Comparison of ENCODE assay signal across 8 cellular contexts in genomic region chrX:16882702-16883486, GRCh38. TPM values are rescaled to one million over a fixed set of nuclear protein-coding genes. Genes with fewer than 3 reads are reported as not detected.
A peak's percentile ranks its signal among the peaks of the same experiment; 100 is the strongest.
DNase-seq lines count a peak whose midpoint lies in the region; ATAC-seq and TF ChIP-seq lines count a peak whose summit lies in the region.

No MANE protein-coding gene starts in this region.

- H3K9me3 Mint-ChIP-seq in CD4-positive, alpha-beta memory T cell: no peaks in the 10 kb centered on the region
- H3K9me3 Mint-ChIP-seq in IgD-negative memory B cell: peaks cover 0 to 3% (median 0%) of the 10 kb centered on the region in 3 donors
- H3K9me3 Mint-ChIP-seq in activated T-cell treated with anti-CD3 and anti-CD28 coated beads, Interleukin-2, amount 50 U/mL, for 24 hours: no peaks in the 10 kb centered on the region
- no peaks in the 10 kb centered on the region for H3K9me3 Mint-ChIP-seq in stimulated activated effector memory CD8-positive, alpha-beta T cell treated with anti-CD3 and anti-CD28 coated beads, Interleukin-12 subunit alpha, Interleukin-12 subunit beta, amount 100 ng/mL, for 72 hours

- H3K27ac Mint-ChIP-seq in CD4-positive, alpha-beta memory T cell: peak overlapping the region; percentile 22 to 78 (median 53)
- peak overlapping the region; percentile 69 to 84 (median 83) for H3K27ac Mint-ChIP-seq in IgD-negative memory B cell
- peak overlapping the region; percentile 80 for H3K27ac Mint-ChIP-seq in activated T-cell treated with anti-CD3 and anti-CD28 coated beads, Interleukin-2, amount 50 U/mL, for 24 hours
- H3K27ac Mint-ChIP-seq in stimulated activated effector memory CD8-positive, alpha-beta T cell treated with anti-CD3 and anti-CD28 coated beads, Interleukin-12 subunit alpha, Interleukin-12 subunit beta, amount 100 ng/mL, for 72 hours: no peak overlapping the region

- peak overlapping the region; percentile 43 to 53 for H3K9ac ChIP-seq in mucosa of rectum (ENCODE audit: low read depth in 1 of 2, low read length in 2 of 2)

- intact Hi-C loops in CD4-positive, alpha-beta memory T cell (cut with micrococcal nuclease): loop anchor here (1.0 kb wide), 1 partner anchor 57 kb away; no protein-coding TSS in a partner anchor
- intact Hi-C loops in OCI-LY7 (cut with micrococcal nuclease; ENCODE audit: unreplicated experiment): loop anchor here (1.0 to 2.0 kb wide), 4 partner anchors 9 to 199 kb away; partner anchors contain the start of gene REPS2

- BruUV-seq in OCI-LY7 (replicated peaks; lab: Mats Ljungman, UMichigan): no TSS peak

- H3K4me1 ChIP-seq in CD4-positive, alpha-beta memory T cell (ENCODE audit: insufficient read depth, low read length): peaks cover 11% of the 10 kb centered on the region
- H3K4me1 ChIP-seq in OCI-LY7 (ENCODE audit: insufficient read depth, low read length, poor library complexity, severe bottlenecking) (peaks cover 43% of the 10 kb centered on the region), mucosa of rectum (ENCODE audit: control insufficient read depth in 2 of 2, insufficient read depth in 2 of 2, low read length in 2 of 2) (peaks cover 3 to 6% of the 10 kb centered on the region in 2 donors)

- H4K20me1 ChIP-seq in OCI-LY7 (ENCODE audit: insufficient read depth, low read length): no peaks in the 10 kb centered on the region

- H3K27ac ChIP-seq in CD4-positive, alpha-beta memory T cell (ENCODE audit: low read depth, low read length): peak overlapping the region; percentile 38
- H3K27ac ChIP-seq in OCI-LY7 (ENCODE audit: low read depth, low read length, poor library complexity, severe bottlenecking) (peak overlapping the region; percentile 78), mucosa of rectum (ENCODE audit: low read depth in 2 of 2, low read length in 2 of 2) (peak overlapping the region; percentile 60 to 71)

- no peaks in the 10 kb centered on the region for H3K36me3 ChIP-seq in CD4-positive, alpha-beta memory T cell (ENCODE audit: insufficient read depth, low read length)
- H3K36me3 ChIP-seq in OCI-LY7 (ENCODE audit: insufficient read depth, low read length): no peaks in the 10 kb centered on the region
- H3K36me3 ChIP-seq in mucosa of rectum (ENCODE audit: control insufficient read depth in 2 of 2, insufficient read depth in 2 of 2, low read length in 2 of 2): no peaks in the 10 kb centered on the region

- peak; percentile 86 for TF ChIP-seq CTCF in OCI-LY7 (conservative IDR thresholded peaks at IDR 0.05; ENCODE audit: low read length)
- TF ChIP-seq CTCF in epithelial cell of proximal tubule (conservative IDR thresholded peaks at IDR 0.05; ENCODE audit: low read depth, low read length): peak; percentile 58

- peak overlapping the region; percentile 92 for H2AFZ ChIP-seq in OCI-LY7 (ENCODE audit: low read length)

- H3K4me1 Mint-ChIP-seq in CD4-positive, alpha-beta memory T cell: peaks cover 3 to 14% (median 9%) of the 10 kb centered on the region in 4 donors
- H3K4me1 Mint-ChIP-seq in IgD-negative memory B cell: peaks cover 14 to 15% (median 14%) of the 10 kb centered on the region in 3 donors
- H3K4me1 Mint-ChIP-seq in activated T-cell treated with anti-CD3 and anti-CD28 coated beads, Interleukin-2, amount 50 U/mL, for 24 hours (ENCODE audit: low read depth): peaks cover 11% of the 10 kb centered on the region
- no peaks in the 10 kb centered on the region for H3K4me1 Mint-ChIP-seq in stimulated activated effector memory CD8-positive, alpha-beta T cell treated with anti-CD3 and anti-CD28 coated beads, Interleukin-12 subunit alpha, Interleukin-12 subunit beta, amount 100 ng/mL, for 72 hours

- no peaks in the 10 kb centered on the region for H3K27me3 Mint-ChIP-seq in CD4-positive, alpha-beta memory T cell
- peaks cover 10% of the 10 kb centered on the region for H3K27me3 Mint-ChIP-seq in IgD-negative memory B cell
- peaks cover 76% of the 10 kb centered on the region for H3K27me3 Mint-ChIP-seq in activated T-cell treated with anti-CD3 and anti-CD28 coated beads, Interleukin-2, amount 50 U/mL, for 24 hours

- POLR2A ChIA-PET in CD4-positive, alpha-beta memory T cell (lab: Charles Lee; ENCODE audit: partially characterized antibody): interaction anchor here (0.6 to 3.1 kb wide), 5 partner anchors 8 to 1134 kb away, joined by 4 to 44 read pairs (median 7); partner anchors contain the start of genes RBBP7 and REPS2
- POLR2A ChIA-PET in OCI-LY7 (lab: Charles Lee): interaction anchor here (0.7 to 6.3 kb wide), 15 partner anchors 9 to 1469 kb away, joined by 3 to 73 read pairs (median 4); partner anchors contain the start of gene REPS2

- CTCF ChIA-PET in CD4-positive, alpha-beta memory T cell (lab: Charles Lee; ENCODE audit: partially characterized antibody): interaction anchor here (0.9 to 7.1 kb wide), 13 partner anchors 9 to 171 kb away, joined by 3 to 56 read pairs (median 5); partner anchors contain the start of gene RBBP7
- CTCF ChIA-PET in OCI-LY7 (lab: Charles Lee; ENCODE audit: unreplicated experiment): interaction anchor here (0.9 to 3.5 kb wide), 5 partner anchors 8 to 163 kb away, joined by 3 to 20 read pairs (median 4); no protein-coding TSS in a partner anchor

- H3K4me3 ChIP-seq in CD4-positive, alpha-beta memory T cell (ENCODE audit: low read length in 2 of 2): peak overlapping the region in 1 of 2 donors; percentile 64
- H3K4me3 ChIP-seq in OCI-LY7 (ENCODE audit: low read depth, low read length, poor library complexity, severe bottlenecking): peak overlapping the region; percentile 58
- H3K4me3 ChIP-seq in epithelial cell of proximal tubule (ENCODE audit: low read depth, low read length): peak overlapping the region; percentile 55
- H3K4me3 ChIP-seq in mucosa of rectum (ENCODE audit: low read length in 2 of 2): peak overlapping the region; percentile 65 to 67

- H3K27me3 ChIP-seq in CD4-positive, alpha-beta memory T cell (ENCODE audit: insufficient read depth, low read length): no peaks in the 10 kb centered on the region
- H3K27me3 ChIP-seq in mucosa of rectum (ENCODE audit: control insufficient read depth in 2 of 2, insufficient read depth in 2 of 2, low read length in 2 of 2): peaks cover 4 to 14% of the 10 kb centered on the region in 2 donors

- peak overlapping the region; percentile 81 for H3K4me2 ChIP-seq in OCI-LY7 (ENCODE audit: low read length)

- peak; percentile 58 for ATAC-seq in GM21360 (IDR thresholded peaks at IDR 0.05; ENCODE audit: unreplicated experiment)
- peak; percentile 91 for ATAC-seq in stimulated activated effector memory CD8-positive, alpha-beta T cell treated with anti-CD3 and anti-CD28 coated beads, Interleukin-12 subunit alpha, Interleukin-12 subunit beta, amount 100 ng/mL, for 72 hours

- peak overlapping the region; percentile 70 to 90 (median 80) for H3K4me3 Mint-ChIP-seq in CD4-positive, alpha-beta memory T cell
- H3K4me3 Mint-ChIP-seq in IgD-negative memory B cell: peak overlapping the region; percentile 74 to 92 (median 86)
- H3K4me3 Mint-ChIP-seq in activated T-cell treated with anti-CD3 and anti-CD28 coated beads, Interleukin-2, amount 50 U/mL, for 24 hours: peak overlapping the region; percentile 73
- H3K4me3 Mint-ChIP-seq in stimulated activated effector memory CD8-positive, alpha-beta T cell treated with anti-CD3 and anti-CD28 coated beads, Interleukin-12 subunit alpha, Interleukin-12 subunit beta, amount 100 ng/mL, for 72 hours: peak overlapping the region; percentile 71

- H3K36me3 Mint-ChIP-seq in CD4-positive, alpha-beta memory T cell: no peaks in the 10 kb centered on the region
- no peaks in the 10 kb centered on the region for H3K36me3 Mint-ChIP-seq in IgD-negative memory B cell
- no peaks in the 10 kb centered on the region for H3K36me3 Mint-ChIP-seq in activated T-cell treated with anti-CD3 and anti-CD28 coated beads, Interleukin-2, amount 50 U/mL, for 24 hours (ENCODE audit: low read depth)
- no peaks in the 10 kb centered on the region for H3K36me3 Mint-ChIP-seq in stimulated activated effector memory CD8-positive, alpha-beta T cell treated with anti-CD3 and anti-CD28 coated beads, Interleukin-12 subunit alpha, Interleukin-12 subunit beta, amount 100 ng/mL, for 72 hours

- H3K9me2 ChIP-seq in OCI-LY7 (ENCODE audit: insufficient read depth, low read length): no peaks in the 10 kb centered on the region

- H3K79me2 ChIP-seq in OCI-LY7 (ENCODE audit: insufficient read depth, low read depth, low read length): no peaks in the 10 kb centered on the region

- peak; percentile 55 to 70 (median 61) for DNase-seq in CD4-positive, alpha-beta memory T cell
- DNase-seq in OCI-LY7 (ENCODE audit: low spot score): peak; percentile 80
- DNase-seq in activated T-cell treated with anti-CD3 and anti-CD28 coated beads, Interleukin-2, amount 50 U/mL, for 24 hours: peak; percentile 75
- no peak for DNase-seq in epithelial cell of proximal tubule (ENCODE audit: low read depth)
- DNase-seq in stimulated activated effector memory CD8-positive, alpha-beta T cell treated with anti-CD3 and anti-CD28 coated beads, Interleukin-12 subunit alpha, Interleukin-12 subunit beta, amount 100 ng/mL, for 72 hours (ENCODE audit: low spot score in 2 of 2): peak; percentile 32 to 74

- no peaks in the 10 kb centered on the region for H3K9me3 ChIP-seq in CD4-positive, alpha-beta memory T cell (ENCODE audit: control insufficient read depth in 1 of 2, low read length in 2 of 2)
- H3K9me3 ChIP-seq in OCI-LY7 (ENCODE audit: low read length): no peaks in the 10 kb centered on the region
- no peaks in the 10 kb centered on the region for H3K9me3 ChIP-seq in mucosa of rectum (ENCODE audit: control insufficient read depth in 2 of 2, low read length in 2 of 2)

RNA-seq across cellular contexts. Expression of gene RBBP7, which starts 12.7 kb away (rescaled TPM):
- total RNA-seq in CD4-positive, alpha-beta memory T cell: 10 to 100 TPM; 90.5 to 97.4 TPM
- polyA plus RNA-seq in CD4-positive, alpha-beta memory T cell: 100 to 1,000 TPM; 126 to 172 TPM
- 170 TPM for polyA plus RNA-seq in IgD-negative memory B cell
- total RNA-seq in OCI-LY7 (2014; rRNA removed; shearing (Covaris generic)): 144 and 161 TPM in 2 replicates
- total RNA-seq in OCI-LY7 (2022) (251 and 270 TPM in 2 replicates), epithelial cell of proximal tubule (149 and 150 TPM in 2 replicates)
